20 cellular contexts compared by ENCODE assay signal in the genomic region with DNA sequence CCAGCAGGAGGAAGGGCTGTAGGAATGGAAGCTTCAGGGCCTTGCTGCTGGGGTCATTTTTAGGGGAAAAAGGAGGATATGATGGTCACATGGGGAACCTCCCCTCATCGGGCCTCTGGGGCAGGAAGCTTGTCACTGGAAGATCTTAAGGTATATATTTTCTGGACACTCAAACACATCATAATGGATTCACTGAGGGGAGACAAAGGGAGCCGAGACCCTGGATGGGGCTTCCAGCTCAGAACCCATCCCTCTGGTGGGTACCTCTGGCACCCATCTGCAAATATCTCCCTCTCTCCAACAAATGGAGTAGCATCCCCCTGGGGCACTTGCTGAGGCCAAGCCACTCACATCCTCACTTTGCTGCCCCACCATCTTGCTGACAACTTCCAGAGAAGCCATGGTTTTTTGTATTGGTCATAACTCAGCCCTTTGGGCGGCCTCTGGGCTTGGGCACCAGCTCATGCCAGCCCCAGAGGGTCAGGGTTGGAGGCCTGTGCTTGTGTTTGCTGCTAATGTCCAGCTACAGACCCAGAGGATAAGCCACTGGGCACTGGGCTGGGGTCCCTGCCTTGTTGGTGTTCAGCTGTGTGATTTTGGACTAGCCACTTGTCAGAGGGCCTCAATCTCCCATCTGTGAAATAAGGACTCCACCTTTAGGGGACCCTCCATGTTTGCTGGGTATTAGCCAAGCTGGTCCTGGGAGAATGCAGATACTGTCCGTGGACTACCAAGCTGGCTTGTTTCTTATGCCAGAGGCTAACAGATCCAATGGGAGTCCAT. TPM values are rescaled to one million over a fixed set of nuclear protein-coding genes. Genes with fewer than 3 reads are reported as not detected.
A peak's percentile ranks its signal among the peaks of the same experiment; 100 is the strongest.
DNase-seq lines count a peak whose midpoint lies in the region; ATAC-seq, FAIRE-seq and TF ChIP-seq lines count a peak whose summit lies in the region.
"Had no signal": no experiment of that assay in that cellular context is flagged by ENCODE, and none has a peak within 500 bp of the region (broad histone marks: within the 10 kb centered on the region; RNA-seq: fewer than 3 reads in every experiment).

No MANE protein-coding gene starts in this region.

- H3K4me1 ChIP-seq in OCI-LY3 (ENCODE audit: low read length) (peaks cover 90% of the 10 kb centered on the region), K562 (replicated peaks in 1 of 2; ENCODE audit: control insufficient read depth in 2 of 2, insufficient read depth in 2 of 2, low read length in 2 of 2) (peaks cover 49% of the 10 kb centered on the region in 2 experiments)
- H3K4me1 ChIP-seq: BE2C had no signal

- no TSS peak for BruUV-seq in K562 (replicated peaks; lab: Mats Ljungman, UMichigan)

- no peaks in the 10 kb centered on the region for H3K9me1 ChIP-seq in K562 (ENCODE audit: control insufficient read depth, insufficient read depth, low read length)

- ATAC-seq in K562 (no peak), GM19351 (IDR thresholded peaks at IDR 0.05; ENCODE audit: unreplicated experiment) (no peak), Right ventricle myocardium superior (ENCODE audit: poor library complexity) (no peak), HG02678 (IDR thresholded peaks at IDR 0.05; ENCODE audit: unreplicated experiment) (no peak)
- ATAC-seq in naive thymus-derived CD8-positive, alpha-beta T cell, result no peak
- ATAC-seq: Right ventricle myocardium inferior had no signal

- TF ChIP-seq CTCF in OCI-LY3 (IDR thresholded peaks at IDR 0.05; ENCODE audit: low read depth, low read length) (no peak), K562 (IDR thresholded peaks at IDR 0.05 in 2 of 3, conservative IDR thresholded peaks at IDR 0.05 in 1 of 3; ENCODE audit: insufficient read depth in 2 of 3, low read depth in 1 of 3, low read length in 3 of 3) (no peak)

- POLR2A ChIA-PET in K562 (lab: Yijun Ruan, JAX), result interaction anchor here (0.5 to 1.2 kb wide), 8 partner anchors 10 to 191 kb away, joined by 3 to 5 read pairs (median 4); a partner anchor contains a TSS
- POLR2A ChIA-PET in naive thymus-derived CD8-positive, alpha-beta T cell (lab: Charles Lee), result interaction anchor here (0.9 to 32.2 kb wide), 7 partner anchors 5 to 177 kb away, joined by 3 to 721 read pairs (median 309); a partner anchor contains a TSS

- peaks cover 5% of the 10 kb centered on the region for H3K9me3 Mint-ChIP-seq in T-helper 2 cell treated with Interferon-gamma antibody and Interleukin-4, amounts not matched to agents 5 μg/mL and 100 μg/mL, for 36 hours
- peaks cover 0 to 8% (median 0%) of the 10 kb centered on the region in 9 donors for H3K9me3 Mint-ChIP-seq in naive thymus-derived CD8-positive, alpha-beta T cell

- no peak for TF ChIP-seq POLR2A in K562 (conservative IDR thresholded peaks at IDR 0.05)

- peaks cover 85% of the 10 kb centered on the region for H3K36me3 Mint-ChIP-seq in T-helper 2 cell treated with Interferon-gamma antibody and Interleukin-4, amounts not matched to agents 5 μg/mL and 100 μg/mL, for 36 hours (ENCODE audit: low read depth)
- H3K36me3 Mint-ChIP-seq in naive thymus-derived CD8-positive, alpha-beta T cell, result peaks cover 9 to 49% (median 28%) of the 10 kb centered on the region in 3 donors

- H3K79me2 ChIP-seq in OCI-LY3 (ENCODE audit: low read length) (peaks cover 45% of the 10 kb centered on the region), K562 (ENCODE audit: control insufficient read depth, insufficient read depth, low read length) (no peaks in the 10 kb centered on the region)

- FAIRE-seq in K562 (lab: Jason Lieb, UNC), result no peak
- FAIRE-seq: kidney had no signal

- in situ Hi-C loops in K562 (cut with MboI), result no loop called here

- no peak for TF ChIP-seq RAD21 in K562 (CRISPR knock-in tag; conservative IDR thresholded peaks at IDR 0.05 in 1 of 2, IDR thresholded peaks at IDR 0.05 in 1 of 2)

- H3K36me3 ChIP-seq in OCI-LY3 (replicated peaks; ENCODE audit: low read depth, low read length) (peaks cover 85% of the 10 kb centered on the region), K562 (ENCODE audit: control insufficient read depth, insufficient read depth, low read length) (peaks cover 16% of the 10 kb centered on the region; the same call in 2 of the 3 replicates)
- H3K36me3 ChIP-seq: BE2C had no signal

- no peak overlapping the region for H3K4me3 ChIP-seq in OCI-LY3 (ENCODE audit: low read length)
- H3K4me3 ChIP-seq in K562, result no peak overlapping the region

- no peak overlapping the region for H3K9ac ChIP-seq in OCI-LY3 (ENCODE audit: low read length)
- peak overlapping the region; percentile 4 to 66; a peak in 2 of 4 replicates for H3K9ac ChIP-seq in K562 (ENCODE audit: insufficient read depth in 1 of 2, low read depth in 2 of 2, low read length in 2 of 2)

- H3K27me3 ChIP-seq in OCI-LY3 (ENCODE audit: low read depth, low read length) (no peaks in the 10 kb centered on the region), K562 (ENCODE audit: control insufficient read depth in 2 of 2, insufficient read depth in 2 of 2, low read length in 2 of 2) (no peaks in the 10 kb centered on the region)

- H3K4me3 Mint-ChIP-seq in T-helper 2 cell treated with Interferon-gamma antibody and Interleukin-4, amounts not matched to agents 5 μg/mL and 100 μg/mL, for 36 hours, result peak overlapping the region; percentile 66
- H3K4me3 Mint-ChIP-seq in naive thymus-derived CD8-positive, alpha-beta T cell, result peak overlapping the region in 6 of 10 donors; percentile 10 to 52 (median 40)

- H3K4me1 Mint-ChIP-seq in T-helper 2 cell treated with Interferon-gamma antibody and Interleukin-4, amounts not matched to agents 5 μg/mL and 100 μg/mL, for 36 hours (ENCODE audit: low read depth), result peaks cover 83% of the 10 kb centered on the region
- peaks cover 57 to 94% (median 88%) of the 10 kb centered on the region in 4 donors for H3K4me1 Mint-ChIP-seq in naive thymus-derived CD8-positive, alpha-beta T cell

- CTCF ChIA-PET in K562 (lab: Yijun Ruan, JAX; ENCODE audit: low intra/inter-chr PET ratio), result no interaction called here

- no peak overlapping the region for H3K4me2 ChIP-seq in OCI-LY3 (ENCODE audit: low read length)
- no peak overlapping the region for H3K4me2 ChIP-seq in K562 (ENCODE audit: insufficient read depth, low read length)

- peak; percentile 5 for DNase-seq in T-helper 2 cell treated with Interferon-gamma antibody and Interleukin-4, amounts not matched to agents 5 μg/mL and 100 μg/mL, for 36 hours (ENCODE audit: low spot score)
- DNase-seq in T-helper 2 cell, result no peak
- DNase-seq in K562 (ENCODE audit: extremely low read depth in 1 of 4, low spot score in 3 of 4), result no peak
- no peak for DNase-seq in naive thymus-derived CD8-positive, alpha-beta T cell
- no peak for DNase-seq in Right ventricle myocardium superior
- DNase-seq: 8988T; activated CD4-positive, CD25-positive, alpha-beta regulatory T cell treated with anti-CD3 and anti-CD28 coated beads, Interleukin-2, amount 50 U/mL, for 72 hours; BE2C; caudate nucleus; DMS 273 treated with DMSO at 0.1 percent for 48 hours; hippocampal formation; kidney; NCI-H1105 treated with DMSO at 0.1 percent for 48 hours; NCI-H2107; NCI-H526 had no signal

- H2AFZ ChIP-seq in OCI-LY3 (ENCODE audit: low read depth, low read length) (no peak overlapping the region), K562 (ENCODE audit: low read depth, low read length) (no peak overlapping the region; the same call in 1 of the 2 replicates)

- H3K27ac ChIP-seq in OCI-LY3 (ENCODE audit: low read length) (peak overlapping the region; percentile 95), K562 (ENCODE audit: extremely low read depth, low read depth, low read length) (peak overlapping the region; percentile 90; the same call in 1 of the 3 replicates)

- H3K27me3 Mint-ChIP-seq in T-helper 2 cell treated with Interferon-gamma antibody and Interleukin-4, amounts not matched to agents 5 μg/mL and 100 μg/mL, for 36 hours (ENCODE audit: low read depth), result no peaks in the 10 kb centered on the region
- no peaks in the 10 kb centered on the region for H3K27me3 Mint-ChIP-seq in naive thymus-derived CD8-positive, alpha-beta T cell

- peak overlapping the region; percentile 98 for H3K27ac Mint-ChIP-seq in T-helper 2 cell treated with Interferon-gamma antibody and Interleukin-4, amounts not matched to agents 5 μg/mL and 100 μg/mL, for 36 hours
- peak overlapping the region; percentile 59 to 100 (median 90) for H3K27ac Mint-ChIP-seq in naive thymus-derived CD8-positive, alpha-beta T cell

- no peak for TF ChIP-seq EP300 in K562 (IDR thresholded peaks at IDR 0.05; ENCODE audit: low read length)

- no peaks in the 10 kb centered on the region for H3K9me3 ChIP-seq in OCI-LY3 (ENCODE audit: insufficient read depth, low read length)
- no peaks in the 10 kb centered on the region; the same call in 1 of the 2 replicates for H3K9me3 ChIP-seq in K562 (replicated peaks; ENCODE audit: control insufficient read depth, insufficient read depth, low read depth, low read length)
- H3K9me3 ChIP-seq: BE2C had no signal

- intact Hi-C loops in K562 (cut with micrococcal nuclease), result no loop called here
- intact Hi-C loops in Right ventricle myocardium superior (cut with DNase I), result no loop called here

- 98% methylated on average over 4 of the region's 4 CpGs for WGBS in K562 (ENCODE audit: insufficient coverage, low coverage, missing lambda C conversion rate)

- H4K20me1 ChIP-seq in OCI-LY3 (ENCODE audit: insufficient read depth, low read length) (peaks cover 14% of the 10 kb centered on the region), K562 (replicated peaks; ENCODE audit: control insufficient read depth, insufficient read depth, low read length) (no peaks in the 10 kb centered on the region)

RNA-seq across cellular contexts. Expression of a gene that starts 14.1 kb away (rescaled TPM):
- 33.8 and 58.3 TPM in 2 replicates for total RNA-seq in K562 (2011; cell fraction: chromatin; rRNA removed; ENCODE audit: low replicate concordance)
- total RNA-seq in K562 (2011; cell fraction: nucleolus; rRNA removed), result 34.2 and 42.5 TPM in 2 replicates
- 41.9 and 43.4 TPM in 2 replicates for total RNA-seq in K562 (2011; cell fraction: nucleoplasm; rRNA removed)
- total RNA-seq in K562 (2014; rRNA removed), result 2.9 and 3.5 TPM in 2 replicates
- total RNA-seq in K562 (2014; rRNA removed; fragmentation: Illumina TruSeq; extraction: Trizol), result 2.0 and 2.9 TPM in 2 replicates
- total RNA-seq in K562 (2015; rRNA removed; fragmentation: Illumina TruSeq; extraction: Trizol), result 1.4 and 2.1 TPM in 2 replicates
- total RNA-seq in K562 (2021), result 4.6 and 4.9 TPM in 2 replicates
- 15.4 and 17.3 TPM in 2 replicates for polyA plus RNA-seq in K562 (2011; rRNA removed)
- 9.1 and 23.9 TPM in 2 replicates for polyA plus RNA-seq in K562 (2011; cell fraction: cytosol; rRNA removed)
- polyA plus RNA-seq in K562 (2011; cell fraction: nucleus; rRNA removed), result 18.2 and 38.1 TPM in 2 replicates
- 3.8 and 12.5 TPM in 2 replicates for polyA plus RNA-seq in K562 (2012)
- polyA plus RNA-seq in K562 (2014; fragmentation: Illumina TruSeq; extraction: Trizol), result 4.0 and 4.5 TPM in 2 replicates
- under 1 TPM; 0.17 to 0.48 TPM for polyA plus RNA-seq in K562 (2014; fragmentation: Nextera tagmentation; extraction: Ambion mirVana)
- 2.7 and 3.6 TPM in 2 replicates for polyA plus RNA-seq in K562 (2014; rRNA removed)
- 19.8 and 20.3 TPM in 2 replicates for polyA minus RNA-seq in K562 (2011; rRNA and poly(A)+ RNA removed)
- polyA minus RNA-seq in K562 (2011; cell fraction: cytosol; rRNA and poly(A)+ RNA removed), result 7.5 and 11.4 TPM in 2 replicates
- 24.1 and 28.3 TPM in 2 replicates for polyA minus RNA-seq in K562 (2011; cell fraction: nucleus; rRNA and poly(A)+ RNA removed)
- total RNA-seq in naive thymus-derived CD8-positive, alpha-beta T cell, result 100 to 1,000 TPM; 205 to 217 TPM
- 100 to 1,000 TPM in 2 of 3 donors, 10 to 100 TPM in 1; 99.2 to 185 (median 147) TPM for polyA plus RNA-seq in naive thymus-derived CD8-positive, alpha-beta T cell
- 6.2 TPM for total RNA-seq in Right ventricle myocardium superior
- total RNA-seq: HT1080 had no signal
